Comparison of ENCODE assay signal across 34 cellular contexts in genomic region chr4:163762756-163763155, GRCh38.
"Had no signal": no experiment of that assay in that cellular context is flagged by ENCODE, and none has a peak within 500 bp of the region (broad histone marks: within the 10 kb centered on the region; RNA-seq: fewer than 3 reads in every experiment).

No MANE protein-coding gene starts in this region.

- H3K27ac ChIP-seq: KMS-11, PC-9, RWPE1 had no signal

- ATAC-seq: activated CD4-positive, alpha-beta T cell treated with anti-CD3 and anti-CD28 coated beads for 36 hours; activated CD4-positive, CD25-positive, alpha-beta regulatory T cell treated with anti-CD3 and anti-CD28 coated beads, Interleukin-2, amount 50 U/mL, for 24 hours; activated CD8-positive, alpha-beta T cell treated with anti-CD3 and anti-CD28 coated beads, Interleukin-2, amount 10 ng/mL, durations not matched to agents 7 days and 5 days; Right ventricle myocardium inferior; WTC11 had no signal

- DNase-seq: activated CD4-positive, alpha-beta T cell treated with anti-CD3 and anti-CD28 coated beads for 36 hours; activated CD4-positive, alpha-beta T cell treated with anti-CD3 and anti-CD28 coated beads, Interleukin-2, amount 10 ng/mL, durations not matched to agents 7 days and 5 days; activated CD4-positive, alpha-beta T cell treated with anti-CD3 and anti-CD28 coated beads, Interleukin-2, amount 50 U/mL, for 48 hours; activated CD8-positive, alpha-beta T cell treated with anti-CD3 and anti-CD28 coated beads, Interleukin-2, amount 10 ng/mL, durations not matched to agents 7 days and 5 days; activated gamma-delta T cell; activated naive CD4-positive, alpha-beta T cell treated with Interleukin-2 at 50 U/mL for 16 hours; activated naive CD8-positive, alpha-beta T cell treated with anti-CD3 and anti-CD28 coated beads, Interleukin-2, amount 10 ng/mL, durations not matched to agents 7 days and 5 days; activated T-cell treated with anti-CD3 and anti-CD28 coated beads, Interleukin-2, amount 50 U/mL, for 24 hours; amygdala; caudate nucleus; MM.1S; MV-4-11; NCI-H1092; NCI-H1436 treated with DMSO at 0.1 percent for 48 hours; NCI-H1694 treated with DMSO at 0.1 percent for 48 hours; NCI-H2029 treated with DMSO at 0.1 percent for 48 hours; NCI-H2107; NCI-H226; NCI-H446 treated with DMSO at 0.1 percent for 48 hours; NCI-H524; NCI-H82; NK-92 treated with Interleukin-12 subunit alpha and Interleukin-12 subunit beta, amount 100 ng/mL, for 24 hours; PC-9; SIG-M5 had no signal

- H3K4me3 Mint-ChIP-seq: activated CD4-positive, alpha-beta T cell treated with anti-CD3 and anti-CD28 coated beads for 36 hours; activated CD4-positive, alpha-beta T cell treated with anti-CD3 and anti-CD28 coated beads, Interleukin-2, amount 10 ng/mL, durations not matched to agents 7 days and 5 days; activated CD8-positive, alpha-beta T cell treated with anti-CD3 and anti-CD28 coated beads, Interleukin-2, amount 10 ng/mL, durations not matched to agents 7 days and 5 days; activated naive CD4-positive, alpha-beta T cell treated with anti-CD3 and anti-CD28 coated beads, Interleukin-2, amount 50 U/mL, for 24 hours; activated naive CD8-positive, alpha-beta T cell treated with anti-CD3 and anti-CD28 coated beads, Interleukin-2, amount 10 ng/mL, durations not matched to agents 7 days and 5 days; activated T-cell treated with anti-CD3 and anti-CD28 coated beads, Interleukin-2, amount 50 U/mL, for 24 hours; brain; T-helper 1 cell treated with Interleukin-12 subunit alpha and Interleukin-12 subunit beta and Interleukin-4 antibody, amounts not matched to agents 30 μg/mL and 1 μg/mL, for 36 hours; T-helper 2 cell treated with Interferon-gamma antibody and Interleukin-4, amounts not matched to agents 5 μg/mL and 100 μg/mL, for 36 hours; WTC11 had no signal

- H3K4me3 ChIP-seq: PC-9 had no signal

- H3K9me3 Mint-ChIP-seq: activated CD4-positive, alpha-beta T cell treated with anti-CD3 and anti-CD28 coated beads, Interleukin-2, amount 10 ng/mL, durations not matched to agents 7 days and 5 days; activated naive CD4-positive, alpha-beta T cell treated with anti-CD3 and anti-CD28 coated beads, Interleukin-2, amount 50 U/mL, for 24 hours; activated naive CD8-positive, alpha-beta T cell treated with anti-CD3 and anti-CD28 coated beads, Interleukin-2, amount 10 ng/mL, durations not matched to agents 7 days and 5 days; activated T-cell treated with anti-CD3 and anti-CD28 coated beads, Interleukin-2, amount 50 U/mL, for 24 hours; activated T-helper 2 cell treated with anti-CD3 and anti-CD28 coated beads, Interferon-gamma antibody, Interleukin-2, Interleukin-4, amounts not matched to agents 10 μg/mL and 5 μg/mL and 100 μg/mL, durations not matched to agents 14 hours and 24 hours and 36 hours; brain; T-helper 1 cell treated with Interleukin-12 subunit alpha and Interleukin-12 subunit beta and Interleukin-4 antibody, amounts not matched to agents 30 μg/mL and 1 μg/mL, for 36 hours; T-helper 2 cell treated with Interferon-gamma antibody and Interleukin-4, amounts not matched to agents 5 μg/mL and 100 μg/mL, for 36 hours; WTC11 had no signal

- H3K4me1 Mint-ChIP-seq: activated CD4-positive, alpha-beta T cell treated with anti-CD3 and anti-CD28 coated beads for 36 hours; activated CD4-positive, alpha-beta T cell treated with anti-CD3 and anti-CD28 coated beads, Interleukin-2, amount 10 ng/mL, durations not matched to agents 7 days and 5 days; activated naive CD4-positive, alpha-beta T cell treated with anti-CD3 and anti-CD28 coated beads, Interleukin-2, amount 50 U/mL, for 24 hours; activated naive CD8-positive, alpha-beta T cell treated with anti-CD3 and anti-CD28 coated beads, Interleukin-2, amount 10 ng/mL, durations not matched to agents 7 days and 5 days; WTC11 had no signal

- H3K27me3 Mint-ChIP-seq: activated CD4-positive, alpha-beta T cell treated with anti-CD3 and anti-CD28 coated beads for 36 hours; activated naive CD8-positive, alpha-beta T cell treated with anti-CD3 and anti-CD28 coated beads, Interleukin-2, amount 10 ng/mL, durations not matched to agents 7 days and 5 days; activated T-cell treated with anti-CD3 and anti-CD28 coated beads, Interleukin-2, amount 50 U/mL, for 24 hours; brain had no signal

- H3K27ac Mint-ChIP-seq: activated CD4-positive, alpha-beta T cell treated with anti-CD3 and anti-CD28 coated beads for 36 hours; activated CD4-positive, alpha-beta T cell treated with anti-CD3 and anti-CD28 coated beads, Interleukin-2, amount 10 ng/mL, durations not matched to agents 7 days and 5 days; activated CD8-positive, alpha-beta T cell treated with anti-CD3 and anti-CD28 coated beads, Interleukin-2, amount 10 ng/mL, durations not matched to agents 7 days and 5 days; activated naive CD4-positive, alpha-beta T cell treated with anti-CD3 and anti-CD28 coated beads, Interleukin-2, amount 50 U/mL, for 24 hours; activated naive CD8-positive, alpha-beta T cell treated with anti-CD3 and anti-CD28 coated beads, Interleukin-2, amount 10 ng/mL, durations not matched to agents 7 days and 5 days; activated T-cell treated with anti-CD3 and anti-CD28 coated beads, Interleukin-2, amount 50 U/mL, for 24 hours; activated T-helper 2 cell treated with anti-CD3 and anti-CD28 coated beads, Interferon-gamma antibody, Interleukin-2, Interleukin-4, amounts not matched to agents 10 μg/mL and 5 μg/mL and 100 μg/mL, durations not matched to agents 14 hours and 24 hours and 36 hours; brain; T-helper 1 cell treated with Interleukin-12 subunit alpha and Interleukin-12 subunit beta and Interleukin-4 antibody, amounts not matched to agents 30 μg/mL and 1 μg/mL, for 36 hours; T-helper 2 cell treated with Interferon-gamma antibody and Interleukin-4, amounts not matched to agents 5 μg/mL and 100 μg/mL, for 36 hours; WTC11 had no signal

- H3K36me3 Mint-ChIP-seq: activated naive CD4-positive, alpha-beta T cell treated with anti-CD3 and anti-CD28 coated beads, Interleukin-2, amount 50 U/mL, for 24 hours; activated naive CD8-positive, alpha-beta T cell treated with anti-CD3 and anti-CD28 coated beads, Interleukin-2, amount 10 ng/mL, durations not matched to agents 7 days and 5 days; brain; WTC11 had no signal
